In genomic region chr15:41894251-41894790, GRCh38 we compare ENCODE assay signal across 9 cellular contexts. TPM values are rescaled to one million over a fixed set of nuclear protein-coding genes. Genes with fewer than 3 reads are reported as not detected.
A peak's percentile ranks its signal among the peaks of the same experiment; 100 is the strongest.
DNase-seq lines count a peak whose midpoint lies in the region; ATAC-seq, FAIRE-seq and TF ChIP-seq lines count a peak whose summit lies in the region.
"Had no signal": no experiment of that assay in that cellular context is flagged by ENCODE, and none has a peak within 500 bp of the region (broad histone marks: within the 10 kb centered on the region; RNA-seq: fewer than 3 reads in every experiment).

No MANE protein-coding gene starts in this region.

- intact Hi-C loops in CD4-positive, alpha-beta memory T cell (cut with micrococcal nuclease) = loop anchor here (2.0 kb wide), 2 partner anchors 42 to 120 kb away; partner anchors contain the start of gene MAPKBP1
- intact Hi-C loops in pancreas (cut with DNase I) = no loop called here

- peaks cover 16 to 71% (median 37%) of the 10 kb centered on the region in 4 donors for H3K4me1 Mint-ChIP-seq in CD4-positive, alpha-beta memory T cell

- DNase-seq in CD4-positive, alpha-beta memory T cell = no peak
- DNase-seq in coronary artery (ENCODE audit: low spot score) = no peak
- DNase-seq in pancreas = no peak
- no peak for DNase-seq in OCI-M2 (lab: John Stamatoyannopoulos, UW; ENCODE audit: unreplicated experiment)
- DNase-seq in NCI-H2029 treated with DMSO at 0.1 percent for 48 hours (lab: John Stamatoyannopoulos, UW) = no peak
- no peak for DNase-seq in NCI-H345 (lab: John Stamatoyannopoulos, UW)

- H3K9me3 ChIP-seq in CD4-positive, alpha-beta memory T cell (ENCODE audit: control insufficient read depth in 1 of 2, low read length in 2 of 2) = no peaks in the 10 kb centered on the region
- H3K9me3 ChIP-seq in pancreas = no peaks in the 10 kb centered on the region

- peaks cover 0 to 1% (median 0%) of the 10 kb centered on the region in 8 donors for H3K9me3 Mint-ChIP-seq in CD4-positive, alpha-beta memory T cell

- peaks cover 3 to 24% of the 10 kb centered on the region in 2 donors for H3K36me3 Mint-ChIP-seq in CD4-positive, alpha-beta memory T cell

- 71 to 81% methylated on average over 16 to 17 of the region's 17 CpGs for WGBS in pancreas, 2 donors

- CTCF ChIA-PET in CD4-positive, alpha-beta memory T cell (lab: Charles Lee; ENCODE audit: partially characterized antibody) = interaction anchor here (2.1 to 5.9 kb wide), 4 partner anchors 10 to 121 kb away, joined by 9 to 49 read pairs (median 28); partner anchors contain the start of gene MAPKBP1

- no peak for FAIRE-seq in pancreas (lab: Jason Lieb, UNC)
- FAIRE-seq: frontal cortex had no signal

- H3K27ac ChIP-seq in CD4-positive, alpha-beta memory T cell (ENCODE audit: low read depth, low read length) = peak overlapping the region; percentile 80
- H3K27ac ChIP-seq in coronary artery = peak overlapping the region; percentile 26 to 78
- H3K27ac ChIP-seq in pancreas = peak overlapping the region in 3 of 4 donors; percentile 37 to 57 (median 39)

- no peak for TF ChIP-seq POLR2A in GM18505 (IDR thresholded peaks at IDR 0.05; ENCODE audit: borderline replicate concordance, extremely low read depth, insufficient read depth, insufficient read length)

- H3K4me1 ChIP-seq in CD4-positive, alpha-beta memory T cell (ENCODE audit: insufficient read depth, low read length) = peaks cover 38% of the 10 kb centered on the region
- H3K4me1 ChIP-seq in pancreas = peaks cover 10 to 18% (median 15%) of the 10 kb centered on the region in 3 donors

- TF ChIP-seq CTCF in coronary artery (IDR thresholded peaks at IDR 0.05) = no peak
- no peak for TF ChIP-seq CTCF in pancreas (IDR thresholded peaks at IDR 0.05)

- no peaks in the 10 kb centered on the region for H3K36me3 ChIP-seq in CD4-positive, alpha-beta memory T cell (ENCODE audit: insufficient read depth, low read length)
- peaks cover 0 to 8% (median 0%) of the 10 kb centered on the region in 3 donors for H3K36me3 ChIP-seq in pancreas

- ATAC-seq in HG02870 (IDR thresholded peaks at IDR 0.05; ENCODE audit: unreplicated experiment) (peak; percentile 4), pancreas (no peak), GM18505 (IDR thresholded peaks at IDR 0.05; ENCODE audit: unreplicated experiment) (no peak)

- peak overlapping the region; percentile 69 to 91 (median 80) for H3K4me3 Mint-ChIP-seq in CD4-positive, alpha-beta memory T cell

- peak overlapping the region; percentile 97 to 99 (median 99) for H3K27ac Mint-ChIP-seq in CD4-positive, alpha-beta memory T cell

- POLR2A ChIA-PET in CD4-positive, alpha-beta memory T cell (lab: Charles Lee; ENCODE audit: partially characterized antibody) = interaction anchor here (0.8 to 4.1 kb wide), 14 partner anchors 8 to 121 kb away, joined by 3 to 28 read pairs (median 6); partner anchors contain the start of genes EHD4, JMJD7 and MAPKBP1

- H3K27me3 ChIP-seq in CD4-positive, alpha-beta memory T cell (ENCODE audit: insufficient read depth, low read length) = no peaks in the 10 kb centered on the region
- no peaks in the 10 kb centered on the region for H3K27me3 ChIP-seq in pancreas

- H3K4me3 ChIP-seq in CD4-positive, alpha-beta memory T cell (ENCODE audit: low read length in 2 of 2) = peak overlapping the region; percentile 12 to 29
- H3K4me3 ChIP-seq in coronary artery (peak overlapping the region; percentile 59), pancreas (peak overlapping the region in 1 of 4 donors; percentile 22)

- H3K27me3 Mint-ChIP-seq in CD4-positive, alpha-beta memory T cell = no peaks in the 10 kb centered on the region

RNA-seq across cellular contexts. Expression of gene SPTBN5, which starts 0.5 kb away (rescaled TPM):
- 1 to 10 TPM; 2.4 to 2.7 TPM for total RNA-seq in CD4-positive, alpha-beta memory T cell
- under 1 TPM in 1 of 2 donors, not detected in 1; 0.03 TPM for polyA plus RNA-seq in CD4-positive, alpha-beta memory T cell
- total RNA-seq in pancreas = 1 to 10 TPM in 2 of 6 donors, under 1 TPM in 4; 0.32 to 4.0 (median 0.60) TPM
- polyA plus RNA-seq in pancreas = 10 to 100 TPM in 1 of 2 donors, 1 to 10 TPM in 1; 9.5 to 11.4 TPM

RNA-seq across cellular contexts. Expression of gene PLA2G4B, which starts 55.7 kb away (rescaled TPM):
- 10 to 100 TPM; 64.5 to 64.9 TPM for total RNA-seq in CD4-positive, alpha-beta memory T cell
- 1 to 10 TPM; 1.5 to 2.8 TPM for polyA plus RNA-seq in CD4-positive, alpha-beta memory T cell
- 1 to 10 TPM; 3.5 to 8.5 (median 5.3) TPM for total RNA-seq in pancreas
- 10 to 100 TPM; 46.1 to 56.8 TPM for polyA plus RNA-seq in pancreas

Comparison
In these comparisons a context has a peak if more than half of its experiments do, and no peak if none do; other contexts are left out.
1. RNA of gene PLA2G4B, which starts 55.7 kb away (total RNA-seq): 64.5 to 64.9 TPM in CD4-positive, alpha-beta memory T cell; 3.5 to 8.5 TPM in pancreas; every median in the first group is over 4 times any median in the second.
2. Peak in every context shown above with its lines, with median percentiles within 50 percentile points of each other: H3K27ac ChIP-seq.